ENCODE assay signal across 39 cellular contexts in the genomic region with DNA sequence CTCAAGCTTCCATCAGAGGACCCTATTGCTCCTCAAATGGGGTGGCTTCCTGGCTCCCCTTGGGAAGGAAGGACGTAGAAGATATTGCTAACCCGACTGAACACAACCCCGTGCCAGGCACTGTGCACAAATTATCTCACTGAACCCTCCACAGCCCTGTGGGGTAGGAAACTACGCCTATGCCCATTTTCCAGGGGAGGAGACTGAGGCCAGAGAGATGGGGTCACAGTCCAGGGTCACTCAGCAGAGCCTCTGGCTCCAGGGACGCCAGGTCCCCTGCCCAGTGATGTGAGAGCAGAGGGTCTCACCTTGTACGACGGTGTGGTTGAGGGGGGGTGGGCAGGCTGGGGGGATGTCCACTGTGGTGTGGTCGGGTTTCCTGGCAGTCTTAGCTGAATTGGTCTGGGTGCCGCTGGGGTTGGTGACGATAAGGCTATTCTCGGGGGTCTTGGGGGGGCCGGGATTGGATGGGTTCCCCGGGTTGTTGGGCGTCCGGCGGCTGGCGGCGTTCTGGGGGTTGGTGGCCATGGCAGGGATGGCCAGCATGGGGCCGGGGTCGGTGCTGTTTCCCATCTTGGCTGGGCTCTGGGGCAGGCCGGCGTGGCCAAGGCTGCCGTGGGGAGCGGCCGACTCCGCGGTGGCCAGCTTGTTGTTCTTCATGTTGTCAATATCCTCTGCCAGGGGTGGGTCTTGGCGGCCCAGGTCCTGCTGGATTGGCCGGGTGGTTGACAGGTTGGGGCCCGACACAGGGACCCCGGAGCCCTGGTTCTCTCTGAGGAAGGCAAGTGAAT.
"Had no signal": no experiment of that assay in that cellular context is flagged by ENCODE, and none has a peak within 500 bp of the region (broad histone marks: within the 10 kb centered on the region; RNA-seq: fewer than 3 reads in every experiment).

No MANE protein-coding gene starts in this region.

- H3K4me3 Mint-ChIP-seq: activated B cell treated with CpG ODN at 0.5 μM for 24 hours; activated CD4-positive, alpha-beta memory T cell treated with anti-CD3 and anti-CD28 coated beads for 36 hours; activated CD4-positive, alpha-beta T cell treated with anti-CD3 and anti-CD28 coated beads, Interleukin-2, amount 10 ng/mL, durations not matched to agents 24 days and 14 days; activated CD8-positive, alpha-beta T cell treated with anti-CD3 and anti-CD28 coated beads for 36 hours; activated naive CD4-positive, alpha-beta T cell treated with anti-CD3 and anti-CD28 coated beads for 36 hours; activated naive CD8-positive, alpha-beta T cell treated with anti-CD3 and anti-CD28 coated beads for 36 hours; activated T-cell treated with anti-CD3 and anti-CD28 coated beads, Interleukin-2, amount 50 U/mL, for 4 hours; activated T-cell treated with anti-CD3 and anti-CD28 coated beads, Interleukin-2, amount 50 U/mL, for 72 hours; activated T-helper 1 cell treated with anti-CD3 and anti-CD28 coated beads, Interleukin-12 subunit alpha, Interleukin-12 subunit beta, Interleukin-2, Interleukin-4 antibody, amounts not matched to agents 30 ng/mL and 10 ng/mL and 1 ng/mL, durations not matched to agents 14 hours and 24 hours and 36 hours; activated T-helper 17 cell treated with anti-CD3 and anti-CD28 coated beads, Interleukin-2, amount 50 U/mL, for 72 hours; brain; central memory CD8-positive, alpha-beta T cell; T-helper 1 cell treated with Interleukin-12 subunit alpha and Interleukin-12 subunit beta and Interleukin-4 antibody, amounts not matched to agents 30 μg/mL and 1 μg/mL, for 36 hours; T-helper 2 cell treated with Interferon-gamma antibody and Interleukin-4, amounts not matched to agents 5 μg/mL and 100 μg/mL, for 36 hours had no signal

- H3K9me3 Mint-ChIP-seq: activated B cell treated with CpG ODN at 0.5 μM for 24 hours; activated CD4-positive, alpha-beta memory T cell treated with anti-CD3 and anti-CD28 coated beads for 36 hours; activated CD4-positive, alpha-beta T cell treated with anti-CD3 and anti-CD28 coated beads, Interleukin-2, amount 10 ng/mL, durations not matched to agents 24 days and 14 days; activated CD8-positive, alpha-beta T cell treated with anti-CD3 and anti-CD28 coated beads for 36 hours; activated naive CD4-positive, alpha-beta T cell treated with anti-CD3 and anti-CD28 coated beads for 36 hours; activated naive CD4-positive, alpha-beta T cell treated with anti-CD3 and anti-CD28 coated beads, Interleukin-2, amount 50 U/mL, for 72 hours; activated naive CD8-positive, alpha-beta T cell treated with anti-CD3 and anti-CD28 coated beads for 36 hours; activated T-cell treated with anti-CD3 and anti-CD28 coated beads, Interleukin-2, amount 50 U/mL, for 4 hours; activated T-cell treated with anti-CD3 and anti-CD28 coated beads, Interleukin-2, amount 50 U/mL, for 72 hours; activated T-helper 1 cell treated with anti-CD3 and anti-CD28 coated beads, Interleukin-12 subunit alpha, Interleukin-12 subunit beta, Interleukin-2, Interleukin-4 antibody, amounts not matched to agents 30 ng/mL and 10 ng/mL and 1 ng/mL, durations not matched to agents 14 hours and 24 hours and 36 hours; activated T-helper 17 cell treated with anti-CD3 and anti-CD28 coated beads, Interleukin-2, amount 50 U/mL, for 72 hours; brain; central memory CD8-positive, alpha-beta T cell; T-helper 1 cell treated with Interleukin-12 subunit alpha and Interleukin-12 subunit beta and Interleukin-4 antibody, amounts not matched to agents 30 μg/mL and 1 μg/mL, for 36 hours; T-helper 2 cell treated with Interferon-gamma antibody and Interleukin-4, amounts not matched to agents 5 μg/mL and 100 μg/mL, for 36 hours had no signal

- H3K27me3 Mint-ChIP-seq: activated CD4-positive, alpha-beta memory T cell treated with anti-CD3 and anti-CD28 coated beads for 36 hours; activated T-helper 17 cell treated with anti-CD3 and anti-CD28 coated beads, Interleukin-2, amount 50 U/mL, for 72 hours had no signal

- H3K4me1 Mint-ChIP-seq: activated B cell treated with CpG ODN at 0.5 μM for 24 hours; activated CD4-positive, alpha-beta T cell treated with anti-CD3 and anti-CD28 coated beads, Interleukin-2, amount 10 ng/mL, durations not matched to agents 24 days and 14 days; activated T-helper 17 cell treated with anti-CD3 and anti-CD28 coated beads, Interleukin-2, amount 50 U/mL, for 72 hours; brain; central memory CD8-positive, alpha-beta T cell had no signal

- ATAC-seq: activated CD8-positive, alpha-beta T cell treated with anti-CD3 and anti-CD28 coated beads for 36 hours; activated naive CD4-positive, alpha-beta T cell treated with anti-CD3 and anti-CD28 coated beads, Interleukin-2, amount 50 U/mL, for 72 hours; activated T-cell treated with anti-CD3 and anti-CD28 coated beads, Interleukin-2, amount 50 U/mL, for 4 hours; activated T-cell treated with anti-CD3 and anti-CD28 coated beads, Interleukin-2, amount 50 U/mL, for 72 hours; activated T-helper 17 cell treated with anti-CD3 and anti-CD28 coated beads, Interleukin-2, amount 50 U/mL, for 72 hours had no signal

- FAIRE-seq: bronchial epithelial cell, TTC549 had no signal

- H3K27ac Mint-ChIP-seq: activated B cell treated with CpG ODN at 0.5 μM for 24 hours; activated CD4-positive, alpha-beta memory T cell treated with anti-CD3 and anti-CD28 coated beads for 36 hours; activated CD4-positive, alpha-beta T cell treated with anti-CD3 and anti-CD28 coated beads, Interleukin-2, amount 10 ng/mL, durations not matched to agents 24 days and 14 days; activated CD8-positive, alpha-beta T cell treated with anti-CD3 and anti-CD28 coated beads for 36 hours; activated naive CD4-positive, alpha-beta T cell treated with anti-CD3 and anti-CD28 coated beads for 36 hours; activated naive CD4-positive, alpha-beta T cell treated with anti-CD3 and anti-CD28 coated beads, Interleukin-2, amount 50 U/mL, for 72 hours; activated naive CD8-positive, alpha-beta T cell treated with anti-CD3 and anti-CD28 coated beads for 36 hours; activated T-cell treated with anti-CD3 and anti-CD28 coated beads, Interleukin-2, amount 50 U/mL, for 72 hours; activated T-helper 1 cell treated with anti-CD3 and anti-CD28 coated beads, Interleukin-12 subunit alpha, Interleukin-12 subunit beta, Interleukin-2, Interleukin-4 antibody, amounts not matched to agents 30 ng/mL and 10 ng/mL and 1 ng/mL, durations not matched to agents 14 hours and 24 hours and 36 hours; activated T-helper 17 cell treated with anti-CD3 and anti-CD28 coated beads, Interleukin-2, amount 50 U/mL, for 72 hours; brain; T-helper 1 cell treated with Interleukin-12 subunit alpha and Interleukin-12 subunit beta and Interleukin-4 antibody, amounts not matched to agents 30 μg/mL and 1 μg/mL, for 36 hours; T-helper 2 cell treated with Interferon-gamma antibody and Interleukin-4, amounts not matched to agents 5 μg/mL and 100 μg/mL, for 36 hours had no signal

- H3K36me3 ChIP-seq: adrenal gland, ascending aorta, cardiac muscle cell had no signal

- H3K9me3 ChIP-seq: adrenal gland, ascending aorta had no signal

- H3K36me3 Mint-ChIP-seq: activated CD4-positive, alpha-beta memory T cell treated with anti-CD3 and anti-CD28 coated beads for 36 hours; activated naive CD4-positive, alpha-beta T cell treated with anti-CD3 and anti-CD28 coated beads, Interleukin-2, amount 50 U/mL, for 72 hours; activated naive CD8-positive, alpha-beta T cell treated with anti-CD3 and anti-CD28 coated beads for 36 hours had no signal

- H3K27ac ChIP-seq: adrenal gland, ascending aorta, cardiac muscle cell, VCaP had no signal

- H3K4me1 ChIP-seq: adrenal gland, ascending aorta had no signal

- DNase-seq: activated B cell treated with CpG ODN at 0.5 μM for 24 hours; activated CD4-positive, alpha-beta memory T cell treated with anti-CD3 and anti-CD28 coated beads for 36 hours; activated CD4-positive, alpha-beta T cell treated with anti-CD3 and anti-CD28 coated beads for 4 hours; activated CD4-positive, alpha-beta T cell treated with anti-CD3 and anti-CD28 coated beads, Interleukin-2, amount 10 ng/mL, durations not matched to agents 24 days and 14 days; activated CD4-positive, alpha-beta T cell treated with anti-CD3 and anti-CD28 coated beads, Interleukin-2, amount 50 U/mL, for 1 hour; activated CD4-positive, alpha-beta T cell treated with anti-CD3 and anti-CD28 coated beads, Interleukin-2, amount 50 U/mL, for 4 hours; activated CD4-positive, CD25-positive, alpha-beta regulatory T cell treated with anti-CD3 and anti-CD28 coated beads, Interleukin-2, amount 50 U/mL, for 72 hours; activated CD8-positive, alpha-beta memory T cell treated with anti-CD3 and anti-CD28 coated beads, Interleukin-2, amount 50 U/mL, for 4 hours; activated CD8-positive, alpha-beta T cell treated with anti-CD3 and anti-CD28 coated beads for 36 hours; activated effector memory CD4-positive, alpha-beta T cell treated with anti-CD3 and anti-CD28 coated beads, Interleukin-2, amount 50 U/mL, for 16 hours; activated gamma-delta T cell treated with Interleukin-2 at 50 U/mL for 16 hours; activated naive CD4-positive, alpha-beta T cell; activated naive CD4-positive, alpha-beta T cell treated with anti-CD3 and anti-CD28 coated beads for 36 hours; activated naive CD4-positive, alpha-beta T cell treated with anti-CD3 and anti-CD28 coated beads, Interleukin-2, amount 50 U/mL, for 16 hours; activated naive CD8-positive, alpha-beta T cell treated with anti-CD3 and anti-CD28 coated beads for 36 hours; activated T-cell treated with anti-CD3 and anti-CD28 coated beads for 4 hours; activated T-cell treated with anti-CD3 and anti-CD28 coated beads, Interleukin-2, amount 50 U/mL, for 1 hour; activated T-cell treated with anti-CD3 and anti-CD28 coated beads, Interleukin-2, amount 50 U/mL, for 4 hours; activated T-cell treated with anti-CD3 and anti-CD28 coated beads, Interleukin-2, amount 50 U/mL, for 72 hours; adrenal gland; amniotic stem cell; anterior cingulate cortex; caudate nucleus; cerebellar nuclear complex; T-helper 1 cell; T-helper 2 cell; T-helper 9 cell had no signal

- H3K4me3 ChIP-seq: adrenal gland, ascending aorta, cardiac muscle cell had no signal

- H3K27me3 ChIP-seq: adrenal gland, ascending aorta, cardiac muscle cell had no signal
